Comparison of ENCODE assay signal across 21 cellular contexts in genomic region chr6:162625846-162626540, GRCh38.
"Had no signal": no experiment of that assay in that cellular context is flagged by ENCODE, and none has a peak within 500 bp of the region (broad histone marks: within the 10 kb centered on the region; RNA-seq: fewer than 3 reads in every experiment).

No MANE protein-coding gene starts in this region.

- H3K9me3 ChIP-seq: breast epithelium, ovary, testis, transverse colon had no signal

- H3K36me3 ChIP-seq: breast epithelium, ovary, right atrium auricular region, transverse colon had no signal

- ATAC-seq: esophagus mucosa; naive thymus-derived CD4-positive, alpha-beta T cell; stimulated activated naive CD8-positive, alpha-beta T cell treated with anti-CD3 and anti-CD28 coated beads, Interleukin-15, Interleukin-2, amounts not matched to agents 100 U/mL and 50 U/mL, for 24 hours had no signal

- H3K4me3 ChIP-seq: breast epithelium, ovary, right atrium auricular region, testis, transverse colon had no signal

- H3K27me3 ChIP-seq: breast epithelium, ovary, right atrium auricular region, testis, transverse colon had no signal

- H3K27ac ChIP-seq: breast epithelium, right atrium auricular region, testis, transverse colon had no signal

- DNase-seq: activated CD4-positive, alpha-beta T cell treated with anti-CD3 and anti-CD28 coated beads for 4 hours; activated CD4-positive, alpha-beta T cell treated with anti-CD3 and anti-CD28 coated beads, Interleukin-2, amount 50 U/mL, for 48 hours; activated CD8-positive, alpha-beta memory T cell treated with anti-CD3 and anti-CD28 coated beads for 24 hours; activated gamma-delta T cell; activated naive CD4-positive, alpha-beta T cell treated with anti-CD3 and anti-CD28 coated beads, Interleukin-2, amount 10 ng/mL, durations not matched to agents 7 days and 5 days; activated naive CD8-positive, alpha-beta T cell treated with anti-CD3 and anti-CD28 coated beads, Interleukin-2, amount 10 ng/mL, durations not matched to agents 7 days and 5 days; activated T-cell treated with anti-CD3 and anti-CD28 coated beads, Interleukin-2, amount 50 U/mL, for 1 hour; amniotic stem cell; endodermal cell; left colon; mammary epithelial cell; naive thymus-derived CD4-positive, alpha-beta T cell; ovary; stimulated activated CD4-positive, alpha-beta T cell treated with anti-CD3 and anti-CD28 coated beads, Interleukin-2, amount 100 ng/mL, for 48 hours; stimulated activated naive CD8-positive, alpha-beta T cell treated with anti-CD3 and anti-CD28 coated beads, Interleukin-15, Interleukin-2, amounts not matched to agents 100 U/mL and 50 U/mL, for 24 hours; T-helper 1 cell; testis; transverse colon had no signal

- H3K4me1 ChIP-seq: breast epithelium, right atrium auricular region, testis had no signal
